In the genomic region with DNA sequence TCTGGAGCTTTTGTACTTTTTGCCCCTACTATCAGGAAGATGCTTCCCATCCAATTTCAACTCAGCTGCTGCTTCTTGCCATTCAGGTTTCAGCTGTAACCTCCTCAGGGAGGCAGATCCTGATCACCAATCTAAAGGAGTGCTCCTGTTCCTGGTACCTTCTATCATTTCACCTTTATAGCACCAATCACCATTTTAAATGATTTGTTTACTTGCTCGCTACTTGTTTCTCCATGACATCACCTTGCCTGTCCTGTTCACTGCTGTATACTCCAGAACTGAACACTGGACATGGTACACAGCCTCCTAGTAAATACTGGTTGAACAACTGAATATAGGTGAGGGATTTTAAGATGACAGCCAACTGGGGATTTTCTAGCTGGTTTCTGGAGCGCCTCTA, we compare ENCODE assay signal across 9 cellular contexts.
"Had no signal": no experiment of that assay in that cellular context is flagged by ENCODE, and none has a peak within 500 bp of the region (broad histone marks: within the 10 kb centered on the region; RNA-seq: fewer than 3 reads in every experiment).

No MANE protein-coding gene starts in this region.

- H3K27me3 Mint-ChIP-seq: IgD-negative memory B cell had no signal

- H3K4me1 Mint-ChIP-seq: IgD-negative memory B cell had no signal

- H3K27ac ChIP-seq: GM23248, HL-60 had no signal

- H3K4me3 Mint-ChIP-seq: HFFc6, IgD-negative memory B cell had no signal

- H3K4me3 ChIP-seq: GM23248, HAP-1 had no signal

- H3K9me3 Mint-ChIP-seq: HFFc6, IgD-negative memory B cell had no signal

- H3K4me1 ChIP-seq: HAP-1 had no signal

- H3K27ac Mint-ChIP-seq: HFFc6, IgD-negative memory B cell had no signal

- ATAC-seq: HCT116, HepG2 had no signal

- DNase-seq: GM23248, GOT3, H7, HFFc6 had no signal

- H2AFZ ChIP-seq: GM23248 had no signal

- H3K9ac ChIP-seq: GM23248 had no signal

- H3K36me3 ChIP-seq: HAP-1 had no signal

- H3K9me3 ChIP-seq: HAP-1 had no signal
